ENCODE assay signal across 24 cellular contexts in the genomic region with DNA sequence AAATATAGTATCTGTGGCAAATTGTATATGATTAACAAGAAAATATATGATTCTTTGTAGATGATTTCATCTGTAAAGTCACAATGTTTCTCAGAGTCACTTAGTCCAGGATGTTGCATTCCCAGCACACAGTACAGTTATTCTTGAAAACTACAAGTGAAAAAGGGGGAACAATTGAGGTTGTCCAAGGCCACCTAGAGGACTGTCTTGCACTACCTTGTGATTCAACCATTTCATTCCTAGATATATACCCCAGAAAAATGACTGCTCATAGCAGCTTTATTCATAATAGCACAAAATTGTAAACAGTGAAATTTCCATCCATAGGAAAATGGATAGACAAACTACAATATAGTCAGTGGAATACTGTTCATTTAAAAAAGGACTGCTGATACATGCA. TPM values are rescaled to one million over a fixed set of nuclear protein-coding genes. Genes with fewer than 3 reads are reported as not detected.
DNase-seq lines count a peak whose midpoint lies in the region; ATAC-seq and TF ChIP-seq lines count a peak whose summit lies in the region.
"Had no signal": no experiment of that assay in that cellular context is flagged by ENCODE, and none has a peak within 500 bp of the region (broad histone marks: within the 10 kb centered on the region; RNA-seq: fewer than 3 reads in every experiment).

No MANE protein-coding gene starts in this region.

- no peaks in the 10 kb centered on the region for H3K4me1 Mint-ChIP-seq in HFFc6 (ENCODE audit: low read depth)
- H3K4me1 Mint-ChIP-seq in neural progenitor cell = no peaks in the 10 kb centered on the region

- no peaks in the 10 kb centered on the region for H3K36me3 ChIP-seq in neural progenitor cell

- no peak for ATAC-seq in HG02938 (IDR thresholded peaks at IDR 0.05; ENCODE audit: unreplicated experiment)
- ATAC-seq: CD8-positive, alpha-beta T cell had no signal

- no peaks in the 10 kb centered on the region for H3K27me3 ChIP-seq in neural progenitor cell
- H3K27me3 ChIP-seq: Peyer's patch had no signal

- no peaks in the 10 kb centered on the region for H3K27me3 Mint-ChIP-seq in HFFc6 (ENCODE audit: insufficient read depth)
- no peaks in the 10 kb centered on the region for H3K27me3 Mint-ChIP-seq in neural progenitor cell (ENCODE audit: insufficient read depth, low read depth)

- H3K36me3 Mint-ChIP-seq in HFFc6 (ENCODE audit: low read depth) = no peaks in the 10 kb centered on the region
- H3K36me3 Mint-ChIP-seq in neural progenitor cell = no peaks in the 10 kb centered on the region

- peaks cover 14% of the 10 kb centered on the region for H3F3A ChIP-seq in neural progenitor cell (ENCODE audit: low read depth)

- no peak overlapping the region for H3K27ac ChIP-seq in neural progenitor cell
- H3K27ac ChIP-seq: HL-60, Peyer's patch, SK-N-MC had no signal

- DNase-seq in GM13976 (ENCODE audit: low spot score) (no peak), HFFc6 (no peak), RKO (ENCODE audit: low spot score) (peak; percentile 22), neural progenitor cell (ENCODE audit: low spot score) (no peak), NCI-H146 (lab: John Stamatoyannopoulos, UW) (no peak)
- DNase-seq in activated CD8-positive, alpha-beta memory T cell treated with anti-CD3 and anti-CD28 coated beads for 24 hours = no peak
- DNase-seq: C1 segment of cervical spinal cord; Calu3; CD8-positive, alpha-beta T cell; DMS79 treated with DMSO at 0.1 percent for 48 hours; H7; Karpas-422; MV-4-11; NCI-H1105; NCI-H1436 treated with DMSO at 0.1 percent for 48 hours; NCI-H1930; NCI-H2107; NCI-H446 treated with DMSO at 0.1 percent for 48 hours; NCI-H526 treated with DMSO at 0.1 percent for 48 hours; Peyer's patch; SIG-M5 had no signal

- no peak overlapping the region for H3K4me2 ChIP-seq in neural progenitor cell

- H3K9me3 Mint-ChIP-seq in HFFc6 (no peaks in the 10 kb centered on the region), neural progenitor cell (no peaks in the 10 kb centered on the region)
- H3K9me3 Mint-ChIP-seq: CD8-positive, alpha-beta T cell had no signal

- no peak overlapping the region for H2AFZ ChIP-seq in neural progenitor cell (replicated peaks)

- H3K4me3 Mint-ChIP-seq in HFFc6 = no peak overlapping the region
- H3K4me3 Mint-ChIP-seq in neural progenitor cell = no peak overlapping the region
- H3K4me3 Mint-ChIP-seq: CD8-positive, alpha-beta T cell had no signal

- no peak overlapping the region for H3K27ac Mint-ChIP-seq in HFFc6
- no peak overlapping the region for H3K27ac Mint-ChIP-seq in neural progenitor cell
- H3K27ac Mint-ChIP-seq: CD8-positive, alpha-beta T cell had no signal

- H3K9me3 ChIP-seq in neural progenitor cell (ENCODE audit: low read depth) = no peaks in the 10 kb centered on the region
- H3K9me3 ChIP-seq: Peyer's patch had no signal

- no peaks in the 10 kb centered on the region for H4K20me1 ChIP-seq in neural progenitor cell (ENCODE audit: low read depth)

- TF ChIP-seq CTCF in GM13976 (IDR thresholded peaks at IDR 0.05; ENCODE audit: borderline replicate concordance, control extremely low read depth, extremely low read depth, insufficient read depth, missing control alignments) (peak; percentile 26), HFFc6 (IDR thresholded peaks at IDR 0.05) (peak; percentile 19; the same call in 1 of the 2 replicates), neural progenitor cell (IDR thresholded peaks at IDR 0.05) (peak; percentile 11)

- peaks cover 19% of the 10 kb centered on the region for H3K4me1 ChIP-seq in neural progenitor cell
- H3K4me1 ChIP-seq: Peyer's patch had no signal

- no peaks in the 10 kb centered on the region for H3K79me2 ChIP-seq in neural progenitor cell (ENCODE audit: low read depth)

- in situ Hi-C loops in GM13976 (cut with MboI; ENCODE audit: low sequenced_read_pairs, unreplicated experiment) = no loop called here

- H3K9ac ChIP-seq in neural progenitor cell = no peak overlapping the region

- no peak overlapping the region for H3K4me3 ChIP-seq in neural progenitor cell
- H3K4me3 ChIP-seq: Peyer's patch, SK-N-MC had no signal

RNA-seq across cellular contexts. Expression of gene C4orf33, which starts 16.0 kb away (rescaled TPM):
- 10 to 100 TPM in 1 of 6 experiments, 1 to 10 TPM in 5; 7.6 to 10.3 (median 8.8) TPM for total RNA-seq in HFFc6 (2021; fragmentation: NEBNext Ultra II Directional; extraction: Animal tissue kit (Norgen Biotek cat#: 25700))
- 7.9 and 17.0 TPM in 2 replicates for total RNA-seq in neural progenitor cell (ENCODE audit: low replicate concordance)

RNA-seq across cellular contexts. Expression of gene SCLT1, which starts 18.6 kb away (rescaled TPM):
- total RNA-seq in HFFc6 (2021; fragmentation: NEBNext Ultra II Directional; extraction: Animal tissue kit (Norgen Biotek cat#: 25700)) = 10 to 100 TPM in 5 of 6 experiments, 1 to 10 TPM in 1; 8.3 to 13.5 (median 11.5) TPM
- total RNA-seq in neural progenitor cell (ENCODE audit: low replicate concordance) = 17.5 and 30.0 TPM in 2 replicates
